In the genomic region with DNA sequence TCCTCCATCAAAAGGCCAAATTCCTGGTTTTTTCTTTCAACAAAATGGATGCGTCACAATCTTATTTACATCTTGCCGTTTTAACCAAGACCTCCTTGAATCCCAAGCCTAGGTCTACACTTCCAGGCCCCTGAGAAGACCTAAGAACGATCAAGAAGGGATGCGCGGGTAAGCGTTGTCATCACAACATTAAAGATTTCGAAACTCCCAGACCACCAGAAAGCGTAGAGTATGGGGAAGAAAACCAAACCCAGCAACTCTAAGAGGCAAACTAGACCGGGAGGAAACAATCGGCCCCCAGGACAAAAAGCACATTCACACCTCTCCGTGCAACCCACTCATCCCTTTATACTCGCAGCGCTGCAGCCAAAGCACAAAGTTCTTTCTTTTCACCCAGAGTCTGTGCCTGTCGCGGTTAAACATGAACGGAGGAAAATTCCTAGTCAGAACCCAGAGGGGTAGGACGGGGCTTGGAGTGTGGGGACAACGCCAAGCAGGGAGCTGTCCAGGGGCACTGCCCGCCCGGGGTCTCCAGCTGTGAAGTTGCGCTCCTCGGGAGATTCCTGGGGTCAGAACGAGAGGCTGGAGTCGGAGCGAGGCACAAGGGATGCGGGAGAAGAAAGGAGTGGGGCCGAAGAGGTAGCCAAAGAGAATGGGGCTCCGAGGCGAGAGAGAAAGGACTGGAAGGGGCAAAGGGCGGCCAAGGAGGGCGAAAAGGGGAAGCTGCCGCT, we compare ENCODE assay signal across 9 cellular contexts. TPM values are rescaled to one million over a fixed set of nuclear protein-coding genes. Genes with fewer than 3 reads are reported as not detected.
DNase-seq lines count a peak whose midpoint lies in the region; ATAC-seq and TF ChIP-seq lines count a peak whose summit lies in the region.
"Had no signal": no experiment of that assay in that cellular context is flagged by ENCODE, and none has a peak within 500 bp of the region (broad histone marks: within the 10 kb centered on the region; RNA-seq: fewer than 3 reads in every experiment).

No MANE protein-coding gene starts in this region.

- H3K4me3 ChIP-seq in hepatocyte: peak overlapping the region; percentile 74
- H3K4me3 ChIP-seq in gastrocnemius medialis: peak overlapping the region; percentile 90 to 98 (median 95)

- H3K9me2 ChIP-seq in hepatocyte (replicated peaks; ENCODE audit: insufficient read depth): no peaks in the 10 kb centered on the region

- H3K36me3 Mint-ChIP-seq in IgD-negative memory B cell: peaks cover 2% of the 10 kb centered on the region
- H3K36me3 Mint-ChIP-seq in activated naive CD8-positive, alpha-beta T cell treated with anti-CD3 and anti-CD28 coated beads for 36 hours: peaks cover 10% of the 10 kb centered on the region

- peak overlapping the region; percentile 92 for H3K4me2 ChIP-seq in hepatocyte

- no peaks in the 10 kb centered on the region for H3K27me3 ChIP-seq in hepatocyte
- no peaks in the 10 kb centered on the region for H3K27me3 ChIP-seq in gastrocnemius medialis

- H3K79me2 ChIP-seq in hepatocyte: peaks cover 72% of the 10 kb centered on the region

- WGBS in hepatocyte (ENCODE audit: low lambda C conversion rate, missing lambda C conversion rate): 2% methylated on average over 30 of the region's 32 CpGs

- peaks cover 26% of the 10 kb centered on the region for H3K4me1 ChIP-seq in hepatocyte (ENCODE audit: insufficient read depth)
- H3K4me1 ChIP-seq in gastrocnemius medialis: peaks cover 51 to 57% of the 10 kb centered on the region in 2 donors

- H3K27ac ChIP-seq in hepatocyte: peak overlapping the region; percentile 97
- H3K27ac ChIP-seq in gastrocnemius medialis: peak overlapping the region; percentile 97 to 100 (median 98)

- no peaks in the 10 kb centered on the region for H3K9me3 Mint-ChIP-seq in IgD-negative memory B cell
- H3K9me3 Mint-ChIP-seq in activated naive CD8-positive, alpha-beta T cell treated with anti-CD3 and anti-CD28 coated beads for 36 hours: no peaks in the 10 kb centered on the region

- ATAC-seq in gastrocnemius medialis (peak in 1 of 2 donors; percentile 1), GM18519 (IDR thresholded peaks at IDR 0.05; ENCODE audit: low FRiP score, unreplicated experiment) (no peak)

- peak overlapping the region; percentile 92 to 98 (median 98) for H3K27ac Mint-ChIP-seq in IgD-negative memory B cell
- H3K27ac Mint-ChIP-seq in activated naive CD8-positive, alpha-beta T cell treated with anti-CD3 and anti-CD28 coated beads for 36 hours: peak overlapping the region; percentile 90

- intact Hi-C loops in gastrocnemius medialis (cut with DNase I; ENCODE audit: low total_unique reads): loop anchor here (2.0 to 10.0 kb wide), 12 partner anchors 23 to 1762 kb away; a partner anchor contains a TSS
- intact Hi-C loops in posterior vena cava (cut with DNase I): loop anchor here in 1 of 2 donors (10.0 kb wide), 1 partner anchor 105 kb away; a partner anchor contains a TSS

- DNase-seq in NCI-H82 (lab: John Stamatoyannopoulos, UW) (peak; percentile 41), NCI-H82 treated with DMSO at 0.1 percent for 48 hours (lab: John Stamatoyannopoulos, UW; ENCODE audit: unreplicated experiment) (no peak), hepatocyte (ENCODE audit: low spot score) (peak; percentile 62), gastrocnemius medialis (peak in 1 of 2 donors; percentile 43), posterior vena cava (ENCODE audit: low spot score) (no peak)
- DNase-seq in activated naive CD8-positive, alpha-beta T cell treated with anti-CD3 and anti-CD28 coated beads for 36 hours: peak; percentile 20

- TF ChIP-seq CTCF in hepatocyte (IDR thresholded peaks at IDR 0.05; ENCODE audit: poor library complexity): no peak
- no peak for TF ChIP-seq CTCF in gastrocnemius medialis (IDR thresholded peaks at IDR 0.05 in 4 of 5, conservative IDR thresholded peaks at IDR 0.05 in 1 of 5)

- no peaks in the 10 kb centered on the region for H3K27me3 Mint-ChIP-seq in IgD-negative memory B cell
- H3K27me3 Mint-ChIP-seq in activated naive CD8-positive, alpha-beta T cell treated with anti-CD3 and anti-CD28 coated beads for 36 hours: no peaks in the 10 kb centered on the region

- H3K36me3 ChIP-seq in hepatocyte (replicated peaks; ENCODE audit: insufficient read depth, low read depth) (no peaks in the 10 kb centered on the region), gastrocnemius medialis (no peaks in the 10 kb centered on the region)

- peak overlapping the region; percentile 87 to 95 (median 92) for H3K4me3 Mint-ChIP-seq in IgD-negative memory B cell
- H3K4me3 Mint-ChIP-seq in activated naive CD8-positive, alpha-beta T cell treated with anti-CD3 and anti-CD28 coated beads for 36 hours: peak overlapping the region; percentile 95

- TF ChIP-seq POLR2A in gastrocnemius medialis (IDR thresholded peaks at IDR 0.05): no peak

- H3K9me3 ChIP-seq in hepatocyte (ENCODE audit: low read depth) (no peaks in the 10 kb centered on the region), gastrocnemius medialis (no peaks in the 10 kb centered on the region)

- H4K20me1 ChIP-seq in hepatocyte (ENCODE audit: insufficient read depth, poor library complexity, severe bottlenecking): peaks cover 39% of the 10 kb centered on the region

- H2AFZ ChIP-seq in hepatocyte: no peak overlapping the region

- H3K4me1 Mint-ChIP-seq in IgD-negative memory B cell: peaks cover 36 to 50% (median 41%) of the 10 kb centered on the region in 3 donors
- H3K4me1 Mint-ChIP-seq in activated naive CD8-positive, alpha-beta T cell treated with anti-CD3 and anti-CD28 coated beads for 36 hours: peaks cover 50% of the 10 kb centered on the region

- in situ Hi-C loops in gastrocnemius medialis (cut with MboI; ENCODE audit: low sequenced_read_pairs in 4 of 4): loop anchor here (10.0 to 25.0 kb wide), 8 partner anchors 252 to 1152 kb away; a partner anchor contains a TSS

RNA-seq across cellular contexts. Expression of a gene that starts 0.7 kb away (rescaled TPM):
- polyA plus RNA-seq in IgD-negative memory B cell (82.1 TPM), hepatocyte (33.8 and 49.4 TPM in 2 replicates)
- total RNA-seq in activated naive CD8-positive, alpha-beta T cell treated with anti-CD3 and anti-CD28 coated beads for 36 hours: 10 to 100 TPM; 25.5 to 26.4 TPM
- total RNA-seq in hepatocyte (34.7 and 42.7 TPM in 2 replicates), gastrocnemius medialis (100 to 1,000 TPM in 1 of 4 donors, 10 to 100 TPM in 3; 73.0 to 114 (median 94.5) TPM), posterior vena cava (10 to 100 TPM; 24.3 to 27.3 TPM)

RNA-seq across cellular contexts. Expression of a gene that starts 22.9 kb away (rescaled TPM):
- polyA plus RNA-seq in IgD-negative memory B cell: not detected
- total RNA-seq in activated naive CD8-positive, alpha-beta T cell treated with anti-CD3 and anti-CD28 coated beads for 36 hours: under 1 TPM; 0.12 to 0.14 TPM
- total RNA-seq in hepatocyte: 5.7 and 6.6 TPM in 2 replicates
- 8.3 and 13.5 TPM in 2 replicates for polyA plus RNA-seq in hepatocyte
- 10 to 100 TPM; 18.3 to 86.6 (median 38.0) TPM for total RNA-seq in gastrocnemius medialis
- 100 to 1,000 TPM; 121 to 130 TPM for total RNA-seq in posterior vena cava

RNA-seq across cellular contexts. Expression of a gene that starts 37.3 kb away (rescaled TPM):
- polyA plus RNA-seq in IgD-negative memory B cell (not detected), hepatocyte (0.57 and 0.77 TPM in 2 replicates)
- under 1 TPM in 1 of 2 experiments, not detected in 1; 0.12 TPM for total RNA-seq in activated naive CD8-positive, alpha-beta T cell treated with anti-CD3 and anti-CD28 coated beads for 36 hours
- total RNA-seq in hepatocyte (0.48 and 2.2 TPM in 2 replicates), gastrocnemius medialis (not detected), posterior vena cava (not detected)
- total RNA-seq: dermis microvascular lymphatic vessel endothelial cell had no signal

Comparison
In these comparisons a context has a peak if more than half of its experiments do, and no peak if none do; other contexts are left out.
1. DNase-seq: peak in NCI-H82 (single experiment), activated naive CD8-positive, alpha-beta T cell treated with anti-CD3 and anti-CD28 coated beads for 36 hours (single experiment) and hepatocyte (single experiment); none in NCI-H82 treated with DMSO at 0.1 percent for 48 hours (single experiment) and posterior vena cava (single experiment).